In the genomic region with DNA sequence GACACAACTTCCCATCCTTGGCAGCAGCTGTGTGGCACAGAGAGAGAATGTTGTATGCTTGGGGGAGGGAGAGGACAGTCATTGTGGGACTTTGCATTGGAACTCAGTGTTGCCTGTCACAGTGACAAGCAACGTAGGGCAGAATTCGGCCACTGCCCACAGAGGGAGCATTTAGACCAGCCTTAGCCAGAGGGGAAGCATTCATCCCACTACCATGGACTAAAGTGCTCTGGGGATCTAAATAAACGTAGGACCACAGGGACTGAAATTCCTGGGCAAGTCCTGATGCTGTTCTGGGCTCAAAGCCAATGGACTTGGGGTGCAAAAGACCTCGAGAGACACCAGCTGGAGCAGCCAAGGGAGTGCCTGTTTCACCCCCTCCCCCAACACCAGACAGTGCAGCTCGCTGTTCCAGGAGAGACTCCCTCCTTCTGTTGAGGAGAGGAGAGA, we compare ENCODE assay signal across 11 cellular contexts. TPM values are rescaled to one million over a fixed set of nuclear protein-coding genes. Genes with fewer than 3 reads are reported as not detected.
A peak's percentile ranks its signal among the peaks of the same experiment; 100 is the strongest.
DNase-seq lines count a peak whose midpoint lies in the region; ATAC-seq, FAIRE-seq and TF ChIP-seq lines count a peak whose summit lies in the region.
"Had no signal": no experiment of that assay in that cellular context is flagged by ENCODE, and none has a peak within 500 bp of the region (broad histone marks: within the 10 kb centered on the region; RNA-seq: fewer than 3 reads in every experiment).

No MANE protein-coding gene starts in this region.

- H3K56ac ChIP-seq in IMR-90 (ENCODE audit: extremely low read depth, insufficient read depth, low read length): no peak overlapping the region

- no peaks in the 10 kb centered on the region for H3K9me3 ChIP-seq in IMR-90 (ENCODE audit: control insufficient read depth, insufficient read depth, low read length)
- H3K9me3 ChIP-seq in astrocyte (ENCODE audit: insufficient read depth, low read depth, low read length): no peaks in the 10 kb centered on the region
- no peaks in the 10 kb centered on the region for H3K9me3 ChIP-seq in Karpas-422 (ENCODE audit: low read length)

- WGBS in IMR-90 (ENCODE audit: extremely low coverage in 2 of 2, insufficient read length in 1 of 2), 2 experiments: no CpG with 5 or more reads among the region's 5 CpGs

- no peak overlapping the region for H3K4me2 ChIP-seq in IMR-90 (ENCODE audit: low read depth, low read length)
- no peak overlapping the region for H3K4me2 ChIP-seq in astrocyte (ENCODE audit: low read length)
- H3K4me2 ChIP-seq in Karpas-422 (ENCODE audit: low read depth, low read length, poor library complexity, severe bottlenecking): no peak overlapping the region

- peaks cover 10% of the 10 kb centered on the region for H3K9me1 ChIP-seq in IMR-90 (ENCODE audit: insufficient read depth, low read length)

- peak overlapping the region; percentile 75 for H2BK5ac ChIP-seq in IMR-90 (ENCODE audit: low read depth, low read length, poor library complexity, severe bottlenecking)

- no peak overlapping the region for H3K18ac ChIP-seq in IMR-90 (ENCODE audit: low read depth, low read length)

- no peak overlapping the region for H3K4me3 ChIP-seq in IMR-90 (ENCODE audit: insufficient read depth, low read depth, low read length)
- no peak overlapping the region for H3K4me3 ChIP-seq in astrocyte (ENCODE audit: insufficient read depth, low read depth, low read length)
- no peak overlapping the region for H3K4me3 ChIP-seq in Karpas-422 (ENCODE audit: low read length)

- no peak overlapping the region for H3K4me3 Mint-ChIP-seq in astrocyte (ENCODE audit: unreplicated experiment)

- no peak for ATAC-seq in IMR-90 (ENCODE audit: low read depth)
- ATAC-seq in left ventricle myocardium superior: peak; percentile 72

- H3K36me3 Mint-ChIP-seq in astrocyte (ENCODE audit: low read depth, unreplicated experiment): no peaks in the 10 kb centered on the region

- no peak for TF ChIP-seq CTCF in IMR-90 (conservative IDR thresholded peaks at IDR 0.05; ENCODE audit: low read depth, low read length)
- TF ChIP-seq CTCF in astrocyte (IDR thresholded peaks at IDR 0.05; ENCODE audit: insufficient read depth, low read depth, low read length): no peak

- dilution Hi-C loops in IMR-90 (cut with HindIII; ENCODE audit: low sequenced_read_pairs, unreplicated experiment): no loop called here

- no peak for TF ChIP-seq POLR2A in IMR-90 (IDR thresholded peaks at IDR 0.05; ENCODE audit: low read depth, low read length)

- no peaks in the 10 kb centered on the region for H3K9me2 ChIP-seq in Karpas-422 (replicated peaks; ENCODE audit: insufficient read depth, low read length)

- TF ChIP-seq RAD21 in IMR-90 (IDR thresholded peaks at IDR 0.05; ENCODE audit: low read length): no peak

- peaks cover 25% of the 10 kb centered on the region for H3K4me1 Mint-ChIP-seq in astrocyte (ENCODE audit: low read depth, unreplicated experiment)

- in situ Hi-C loops in IMR-90 (cut with MboI; ENCODE audit: low sequenced_read_pairs): no loop called here

- H3K27ac Mint-ChIP-seq in astrocyte (ENCODE audit: unreplicated experiment): peak overlapping the region; percentile 22

- H4K91ac ChIP-seq in IMR-90 (ENCODE audit: insufficient read depth, low read depth, low read length): peak overlapping the region; percentile 73

- peak overlapping the region; percentile 47; the same call in 1 of the 2 replicates for H2AK5ac ChIP-seq in IMR-90 (ENCODE audit: low read depth, low read length)

- H2BK15ac ChIP-seq in IMR-90 (ENCODE audit: low read depth, low read length): peak overlapping the region; percentile 79; the same call in 2 of the 3 replicates

- H3K14ac ChIP-seq in IMR-90 (replicated peaks; ENCODE audit: low read depth, low read length): peak overlapping the region; percentile 73

- no peak overlapping the region for H2AK9ac ChIP-seq in IMR-90 (replicated peaks; ENCODE audit: low read depth, low read length, poor library complexity)

- H3K4ac ChIP-seq in IMR-90 (ENCODE audit: low read depth, low read length): peak overlapping the region; percentile 38

- no peaks in the 10 kb centered on the region for H3K79me1 ChIP-seq in IMR-90 (ENCODE audit: low read depth in 1 of 2, low read length in 2 of 2)

- no peak for FAIRE-seq in astrocyte (lab: Jason Lieb, UNC)
- FAIRE-seq in urothelium cell line (lab: Jason Lieb, UNC): no peak

- peak overlapping the region; percentile 41; the same call in 1 of the 2 replicates for H3K23ac ChIP-seq in IMR-90 (ENCODE audit: low read depth, low read length)

- no peaks in the 10 kb centered on the region for H4K20me1 ChIP-seq in IMR-90 (ENCODE audit: insufficient read depth, low read length)
- no peaks in the 10 kb centered on the region for H4K20me1 ChIP-seq in astrocyte (ENCODE audit: insufficient read depth, low read length)
- no peaks in the 10 kb centered on the region for H4K20me1 ChIP-seq in Karpas-422 (ENCODE audit: insufficient read depth, low read depth, low read length)

- H3K9ac ChIP-seq in IMR-90 (ENCODE audit: low read depth, low read length) (no peak overlapping the region), astrocyte (ENCODE audit: low read length) (no peak overlapping the region), Karpas-422 (ENCODE audit: low read length) (no peak overlapping the region)

- peak overlapping the region; percentile 71 for H2BK120ac ChIP-seq in IMR-90 (ENCODE audit: low read depth, low read length)

- no peak overlapping the region for H4K5ac ChIP-seq in IMR-90 (ENCODE audit: low read depth, low read length)

- CTCF ChIA-PET in IMR-90 (lab: Yijun Ruan, JAX): interaction anchor here (0.7 kb wide), 1 partner anchor 135 kb away, joined by 4 read pairs; no protein-coding TSS in a partner anchor

- H3K27me3 ChIP-seq in IMR-90 (ENCODE audit: control insufficient read depth, insufficient read depth, low read length) (no peaks in the 10 kb centered on the region), astrocyte (ENCODE audit: insufficient read depth, low read length) (no peaks in the 10 kb centered on the region), Karpas-422 (ENCODE audit: low read length) (no peaks in the 10 kb centered on the region)

- BruUV-seq in IMR-90 (replicated peaks; lab: Mats Ljungman, UMichigan): no TSS peak

- no peaks in the 10 kb centered on the region for H3K27me3 Mint-ChIP-seq in astrocyte (ENCODE audit: low read depth, unreplicated experiment)

- POLR2A ChIA-PET in IMR-90 (lab: Charles Lee; ENCODE audit: unreplicated experiment): no interaction called here

- H3K27ac ChIP-seq in IMR-90 (ENCODE audit: insufficient read depth, low read length) (peak overlapping the region; percentile 11; the same call in 1 of the 2 replicates), astrocyte (ENCODE audit: low read depth, low read length) (no peak overlapping the region), Karpas-422 (ENCODE audit: low read length) (no peak overlapping the region)

- peak overlapping the region; percentile 81; the same call in 1 of the 2 replicates for H2BK20ac ChIP-seq in IMR-90 (ENCODE audit: low read depth, low read length)

- H3K4me1 ChIP-seq in IMR-90 (ENCODE audit: control insufficient read depth, insufficient read depth, low read length) (peaks cover 13% of the 10 kb centered on the region), astrocyte (ENCODE audit: insufficient read depth, low read length) (peaks cover 4% of the 10 kb centered on the region), Karpas-422 (ENCODE audit: low read length) (no peaks in the 10 kb centered on the region)

- DNase-seq in IMR-90 (peak; percentile 4), astrocyte (ENCODE audit: low read depth) (peak; percentile 5), left ventricle myocardium superior (peak; percentile 36), posterior cingulate gyrus (peak in 9 of 10 donors; percentile 32 to 92 (median 64)), NCI-H2081 treated with DMSO at 0.1 percent for 48 hours (lab: John Stamatoyannopoulos, UW) (no peak), urothelium cell line (ENCODE audit: low spot score) (no peak), Karpas-422 (no peak), DMS79 (lab: John Stamatoyannopoulos, UW) (no peak)
- DNase-seq: activated CD4-positive, CD25-positive, alpha-beta regulatory T cell treated with anti-CD3 and anti-CD28 coated beads, Interleukin-2, amount 50 U/mL, for 72 hours; DND-41; NCI-H526 treated with DMSO at 0.1 percent for 48 hours had no signal

- H3K9me3 Mint-ChIP-seq in astrocyte (ENCODE audit: unreplicated experiment): no peaks in the 10 kb centered on the region

- peak overlapping the region; percentile 55 to 68 for H4K8ac ChIP-seq in IMR-90 (ENCODE audit: low read depth in 2 of 2, low read length in 2 of 2)

- intact Hi-C loops in IMR-90 (cut with micrococcal nuclease): no loop called here
- intact Hi-C loops in left ventricle myocardium superior (cut with micrococcal nuclease): no loop called here
- intact Hi-C loops in posterior cingulate gyrus (cut with DNase I): loop anchor here (1.0 to 5.0 kb wide), 2 partner anchors 42 to 116 kb away; no protein-coding TSS in a partner anchor

- H2AFZ ChIP-seq in IMR-90 (replicated peaks; ENCODE audit: low read length, poor library complexity): peak overlapping the region; percentile 54
- peak overlapping the region; percentile 18 for H2AFZ ChIP-seq in astrocyte (ENCODE audit: low read depth, low read length)
- no peak overlapping the region for H2AFZ ChIP-seq in Karpas-422 (ENCODE audit: low read length)

- no peaks in the 10 kb centered on the region for H3K36me3 ChIP-seq in IMR-90 (ENCODE audit: control insufficient read depth, insufficient read depth, low read length)
- H3K36me3 ChIP-seq in astrocyte (ENCODE audit: insufficient read depth, low read length): no peaks in the 10 kb centered on the region
- no peaks in the 10 kb centered on the region for H3K36me3 ChIP-seq in Karpas-422 (ENCODE audit: insufficient read depth, low read length)

- no peaks in the 10 kb centered on the region for H3K79me2 ChIP-seq in astrocyte (ENCODE audit: insufficient read depth, low read length)
- no peaks in the 10 kb centered on the region for H3K79me2 ChIP-seq in Karpas-422 (ENCODE audit: low read length)

TF ChIP-seq in IMR-90, 13 proteins besides CTCF, POLR2A, EP300 and RAD21 (continues in another document):
- no peak for TF ChIP-seq MAFK (IDR thresholded peaks at IDR 0.05; ENCODE audit: low read depth, low read length)
- TF ChIP-seq MXI1 (IDR thresholded peaks at IDR 0.05; ENCODE audit: borderline replicate concordance, low read depth, low read length): no peak
- TF ChIP-seq, protein P1, sequence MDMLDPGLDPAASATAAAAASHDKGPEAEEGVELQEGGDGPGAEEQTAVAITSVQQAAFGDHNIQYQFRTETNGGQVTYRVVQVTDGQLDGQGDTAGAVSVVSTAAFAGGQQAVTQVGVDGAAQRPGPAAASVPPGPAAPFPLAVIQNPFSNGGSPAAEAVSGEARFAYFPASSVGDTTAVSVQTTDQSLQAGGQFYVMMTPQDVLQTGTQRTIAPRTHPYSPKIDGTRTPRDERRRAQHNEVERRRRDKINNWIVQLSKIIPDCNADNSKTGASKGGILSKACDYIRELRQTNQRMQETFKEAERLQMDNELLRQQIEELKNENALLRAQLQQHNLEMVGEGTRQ (IDR thresholded peaks at IDR 0.05; ENCODE audit: low read depth, low read length): no peak

RNA-seq across cellular contexts. Expression of a gene that starts 44.9 kb away (rescaled TPM):
- total RNA-seq in IMR-90 (2012; rRNA removed): 1.8 and 2.8 TPM in 2 replicates
- 1.7 and 1.8 TPM in 2 replicates for polyA plus RNA-seq in IMR-90 (2012; rRNA removed)
- 0.23 and 0.35 TPM in 2 replicates for polyA plus RNA-seq in IMR-90 (2012; cell fraction: cytosol; rRNA removed)
- polyA plus RNA-seq in IMR-90 (2012; cell fraction: nucleus; rRNA removed; ENCODE audit: low replicate concordance): 1.9 and 7.8 TPM in 2 replicates
- total RNA-seq in astrocyte: not detected in 2 replicates
- total RNA-seq in left ventricle myocardium superior: 38.6 TPM
- not detected in 2 replicates for total RNA-seq in Karpas-422 (2014; rRNA removed; shearing (Covaris generic); ENCODE audit: low replicate concordance)

Comparison
In these comparisons a context has a peak if more than half of its experiments do, and no peak if none do; other contexts are left out.
1. DNase-seq: peak in IMR-90 (single experiment), astrocyte (single experiment), left ventricle myocardium superior (single experiment) and posterior cingulate gyrus (9 of 10); none in NCI-H2081 treated with DMSO at 0.1 percent for 48 hours (single experiment), urothelium cell line (single experiment), Karpas-422 (single experiment) and DMS79 (single experiment).
2. RNA of a gene that starts 44.9 kb away (total RNA-seq): 38.6 TPM in left ventricle myocardium superior (single experiment); 1.8 to 2.8 TPM in IMR-90, not detected in astrocyte and not detected in Karpas-422; every median in the first group is over 10 times any median in the second.